8 cellular contexts compared by ENCODE assay signal in the genomic region with DNA sequence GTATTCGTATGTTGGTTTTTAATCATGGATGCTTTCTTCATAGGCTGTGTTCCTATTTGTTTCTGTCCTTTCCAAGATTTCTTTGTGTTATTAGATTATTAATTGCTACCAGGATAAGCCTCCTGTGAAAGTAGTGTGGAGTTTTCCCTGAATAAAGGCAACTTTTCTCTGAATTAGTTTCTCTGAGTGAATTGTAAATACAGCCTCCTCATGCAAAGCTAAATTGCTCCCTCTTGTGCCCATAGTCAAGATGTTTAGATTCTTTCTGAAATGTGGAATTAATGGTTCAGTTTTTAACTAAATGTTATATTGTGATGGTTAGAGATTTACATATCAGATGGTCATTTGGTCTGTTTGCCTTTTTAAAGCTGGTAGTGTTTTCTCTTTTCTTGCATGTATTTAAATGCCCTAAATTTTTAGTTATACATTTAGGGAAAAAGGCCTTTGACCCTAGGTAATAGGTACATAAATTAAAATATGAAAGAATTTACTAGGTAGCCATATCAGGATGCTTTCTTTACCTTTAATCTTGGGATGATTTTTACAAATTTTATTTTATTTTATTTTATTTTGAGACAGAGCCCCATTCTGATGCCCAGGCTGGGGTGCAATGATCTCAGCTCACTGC. TPM values are rescaled to one million over a fixed set of nuclear protein-coding genes. Genes with fewer than 3 reads are reported as not detected.
DNase-seq lines count a peak whose midpoint lies in the region; ATAC-seq and TF ChIP-seq lines count a peak whose summit lies in the region.

No MANE protein-coding gene starts in this region.

- intact Hi-C loops in A673 (cut with micrococcal nuclease; ENCODE audit: unreplicated experiment) (loop anchor here (2.0 kb wide), 2 partner anchors 87 to 237 kb away; no protein-coding TSS in a partner anchor), posterior cingulate gyrus (cut with DNase I) (loop anchor here (2.0 kb wide), 1 partner anchor 87 kb away; no protein-coding TSS in a partner anchor)

- no peaks in the 10 kb centered on the region for H3K9me3 ChIP-seq in A673 (ENCODE audit: low read depth, low read length, poor library complexity, severe bottlenecking)

- H3K27ac Mint-ChIP-seq in T-cell: no peak overlapping the region

- H3K4me3 Mint-ChIP-seq in T-cell: no peak overlapping the region

- peak; percentile 81 for DNase-seq in A673 (ENCODE audit: low spot score)
- peak; percentile 42 for DNase-seq in GM10248 (ENCODE audit: extremely low spot score)
- peak; percentile 79 for DNase-seq in NAMALWA (ENCODE audit: low spot score)
- DNase-seq in T-cell: peak in 3 of 34 experiments; percentile 12 to 19 (median 17)
- DNase-seq in fibroblast of the conjunctiva (ENCODE audit: low read depth): peak; percentile 57
- peak; percentile 75 for DNase-seq in renal cortical epithelial cell (ENCODE audit: low read depth)
- no peak for DNase-seq in HK-2 (ENCODE audit: unreplicated experiment)
- no peak for DNase-seq in posterior cingulate gyrus

- H3K4me3 ChIP-seq in A673 (ENCODE audit: low read depth, low read length, poor library complexity, severe bottlenecking): no peak overlapping the region

- H3K4me1 Mint-ChIP-seq in T-cell: peaks cover 13 to 16% (median 14%) of the 10 kb centered on the region in 3 donors

- H3K36me3 ChIP-seq in A673 (ENCODE audit: insufficient read depth, low read length, poor library complexity, severe bottlenecking): peaks cover 33% of the 10 kb centered on the region

- BruUV-seq in A673 (replicated peaks; lab: Mats Ljungman, UMichigan): no TSS peak

- H3K4me1 ChIP-seq in A673 (ENCODE audit: insufficient read depth, low read length, poor library complexity, severe bottlenecking): no peaks in the 10 kb centered on the region

- no peaks in the 10 kb centered on the region for H3K9me3 Mint-ChIP-seq in T-cell

- POLR2A ChIA-PET in A673 (lab: Charles Lee; ENCODE audit: low non-redundant PET): interaction anchor here (0.6 kb wide), 1 partner anchor 9 kb away, joined by 3 read pairs; no protein-coding TSS in a partner anchor
- POLR2A ChIA-PET in GM10248 (lab: Yijun Ruan, JAX): no interaction called here
- POLR2A ChIA-PET in T-cell (lab: Charles Lee): interaction anchor here in 1 of 2 donors (0.9 kb wide), 1 partner anchor 87 kb away, joined by 3 read pairs; no protein-coding TSS in a partner anchor

- no peaks in the 10 kb centered on the region for H3K27me3 Mint-ChIP-seq in T-cell

- peak in 3 of 4 experiments; percentile 37 to 63 (median 49) for ATAC-seq in T-cell (replicated peaks in 1 of 4)

- no peaks in the 10 kb centered on the region for H3K27me3 ChIP-seq in A673 (replicated peaks; ENCODE audit: insufficient read depth, low read depth, low read length, poor library complexity)

- H3K36me3 Mint-ChIP-seq in T-cell: peaks cover 20% of the 10 kb centered on the region

- no peak overlapping the region for H3K27ac ChIP-seq in A673 (ENCODE audit: low read depth, low read length, poor library complexity, severe bottlenecking)

- CTCF ChIA-PET in A673 (lab: Charles Lee): interaction anchor here (1.4 kb wide), 1 partner anchor 87 kb away, joined by 6 read pairs; no protein-coding TSS in a partner anchor
- CTCF ChIA-PET in GM10248 (lab: Yijun Ruan, JAX): interaction anchor here (0.8 to 2.2 kb wide), 12 partner anchors 12 to 345 kb away, joined by 3 to 14 read pairs (median 4); a partner anchor contains a TSS
- CTCF ChIA-PET in T-cell (lab: Charles Lee): interaction anchor here (0.6 to 1.9 kb wide), 11 partner anchors 9 to 1677 kb away, joined by 3 to 34 read pairs (median 3); a partner anchor contains a TSS

- TF ChIP-seq CTCF in A673 (conservative IDR thresholded peaks at IDR 0.05; ENCODE audit: low read depth, low read length) (peak; percentile 67), GM10248 (IDR thresholded peaks at IDR 0.05; ENCODE audit: control extremely low read depth, extremely low read depth, low read depth, missing control alignments) (peak; percentile 58)

RNA-seq across cellular contexts. Expression of a gene that starts 8.9 kb away (rescaled TPM):
- 24.2 and 28.4 TPM in 2 replicates for total RNA-seq in A673 (2021)
- 10 to 100 TPM; 20.7 to 27.6 (median 23.5) TPM for total RNA-seq in T-cell
- 30.7 and 34.8 TPM in 2 replicates for total RNA-seq in renal cortical epithelial cell

RNA-seq across cellular contexts. Expression of a gene that starts 9.4 kb away (rescaled TPM):
- total RNA-seq in A673 (2021): 23.2 and 24.3 TPM in 2 replicates
- total RNA-seq in T-cell: 1 to 10 TPM; 2.2 to 8.7 (median 7.3) TPM
- 71.4 and 95.3 TPM in 2 replicates for total RNA-seq in renal cortical epithelial cell

Comparison
In these comparisons a context has a peak if more than half of its experiments do, and no peak if none do; other contexts are left out.
1. DNase-seq: peak in A673 (single experiment), GM10248 (single experiment), NAMALWA (single experiment), fibroblast of the conjunctiva (single experiment) and renal cortical epithelial cell (single experiment); none in HK-2 (single experiment) and posterior cingulate gyrus (0 of 10).